9 cellular contexts compared by ENCODE assay signal in the genomic region with DNA sequence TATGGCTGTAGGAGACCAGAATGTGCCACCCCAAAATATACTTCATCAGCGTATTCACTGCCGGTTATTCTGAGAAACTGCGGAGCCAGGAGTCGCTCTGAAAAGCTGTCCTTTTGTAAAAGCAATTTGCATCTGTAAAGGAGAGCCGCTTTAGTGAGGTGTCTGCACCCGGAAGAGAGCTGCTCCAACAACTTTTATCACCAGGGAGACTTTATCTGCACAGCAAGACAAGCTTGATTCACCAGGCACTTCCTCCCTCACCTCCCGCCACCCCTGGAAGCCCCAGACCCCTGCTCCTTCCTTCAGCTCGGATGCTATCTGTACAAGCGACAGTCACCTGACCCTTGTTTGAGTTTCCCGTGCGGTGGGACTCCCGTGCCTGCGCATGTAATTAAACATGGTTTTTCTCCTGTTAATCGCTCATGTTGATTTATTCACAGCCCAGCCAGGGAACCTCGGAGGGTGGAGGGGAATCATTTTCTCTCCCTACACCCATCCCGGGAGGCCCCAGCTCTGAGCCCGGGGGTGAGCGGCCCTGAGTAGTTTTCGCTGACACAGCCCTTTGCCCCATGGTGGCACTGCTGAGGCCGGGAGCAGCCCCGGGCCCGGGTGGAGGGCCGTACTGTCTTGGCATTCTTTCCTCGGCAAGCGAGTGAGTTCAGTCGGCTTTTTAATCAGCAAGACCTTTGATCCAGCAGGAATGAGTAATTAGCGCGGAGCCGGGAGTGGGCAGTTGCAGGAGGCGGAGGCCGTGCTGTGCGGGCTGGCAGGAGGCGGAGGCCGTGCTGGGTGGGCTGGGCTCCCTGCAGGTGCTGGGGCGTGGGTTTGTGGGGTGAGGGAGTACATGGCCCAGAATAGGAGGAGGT.
DNase-seq lines count a peak whose midpoint lies in the region; ATAC-seq and TF ChIP-seq lines count a peak whose summit lies in the region.
"Had no signal": no experiment of that assay in that cellular context is flagged by ENCODE, and none has a peak within 500 bp of the region (broad histone marks: within the 10 kb centered on the region; RNA-seq: fewer than 3 reads in every experiment).

No MANE protein-coding gene starts in this region.

- ATAC-seq in foreskin keratinocyte, result peak; percentile 9

- H3K27me3 ChIP-seq in foreskin keratinocyte, result peaks cover 14% of the 10 kb centered on the region
- H3K27me3 ChIP-seq: SJSA1 had no signal

- peaks cover 6% of the 10 kb centered on the region for H3K4me1 ChIP-seq in foreskin keratinocyte

- H3K4me3 Mint-ChIP-seq in T-helper 2 cell treated with Interferon-gamma antibody and Interleukin-4, amounts not matched to agents 5 μg/mL and 100 μg/mL, for 36 hours, result peak overlapping the region; percentile 11

- TF ChIP-seq CTCF in foreskin keratinocyte (conservative IDR thresholded peaks at IDR 0.05) (no peak), retinal pigment epithelial cell (conservative IDR thresholded peaks at IDR 0.05; ENCODE audit: low read depth, low read length) (peak; percentile 25)

- peak overlapping the region; percentile 16 for H3K4me3 ChIP-seq in retinal pigment epithelial cell (ENCODE audit: low read length)
- H3K4me3 ChIP-seq: SJSA1 had no signal

- H3K36me3 Mint-ChIP-seq in T-helper 2 cell treated with Interferon-gamma antibody and Interleukin-4, amounts not matched to agents 5 μg/mL and 100 μg/mL, for 36 hours (ENCODE audit: low read depth), result no peaks in the 10 kb centered on the region

- no peak overlapping the region for H3K27ac ChIP-seq in foreskin keratinocyte
- H3K27ac ChIP-seq: SJSA1 had no signal

- DNase-seq in HT-29 (ENCODE audit: low spot score) (peak; percentile 81), foreskin keratinocyte (no peak), retinal pigment epithelial cell (ENCODE audit: low read depth) (no peak), HK-2 (ENCODE audit: unreplicated experiment) (no peak), germinal center (ENCODE audit: low spot score) (no peak)
- no peak for DNase-seq in T-helper 2 cell treated with Interferon-gamma antibody and Interleukin-4, amounts not matched to agents 5 μg/mL and 100 μg/mL, for 36 hours (ENCODE audit: low spot score)
- no peak for DNase-seq in activated effector memory CD4-positive, alpha-beta T cell treated with anti-CD3 and anti-CD28 coated beads, Interleukin-2, amount 50 U/mL, for 16 hours
- DNase-seq in activated CD4-positive, CD25-positive, alpha-beta regulatory T cell (lab: John Stamatoyannopoulos, UW), result no peak

- H3K9me3 Mint-ChIP-seq in T-helper 2 cell treated with Interferon-gamma antibody and Interleukin-4, amounts not matched to agents 5 μg/mL and 100 μg/mL, for 36 hours, result no peaks in the 10 kb centered on the region

- H3K27ac Mint-ChIP-seq in T-helper 2 cell treated with Interferon-gamma antibody and Interleukin-4, amounts not matched to agents 5 μg/mL and 100 μg/mL, for 36 hours, result peak overlapping the region; percentile 38

- peaks cover 8% of the 10 kb centered on the region for H3K27me3 Mint-ChIP-seq in T-helper 2 cell treated with Interferon-gamma antibody and Interleukin-4, amounts not matched to agents 5 μg/mL and 100 μg/mL, for 36 hours (ENCODE audit: low read depth)

- H3K4me1 Mint-ChIP-seq in T-helper 2 cell treated with Interferon-gamma antibody and Interleukin-4, amounts not matched to agents 5 μg/mL and 100 μg/mL, for 36 hours (ENCODE audit: low read depth), result peaks cover 9% of the 10 kb centered on the region
